ENCODE assay signal across 16 cellular contexts in genomic region chr11:17649696-17650600, GRCh38.
A peak's percentile ranks its signal among the peaks of the same experiment; 100 is the strongest.
DNase-seq lines count a peak whose midpoint lies in the region; ATAC-seq, FAIRE-seq and TF ChIP-seq lines count a peak whose summit lies in the region.
"Had no signal": no experiment of that assay in that cellular context is flagged by ENCODE, and none has a peak within 500 bp of the region (broad histone marks: within the 10 kb centered on the region; RNA-seq: fewer than 3 reads in every experiment).

No MANE protein-coding gene starts in this region.

- no peak for TF ChIP-seq POLR2A in endothelial cell of umbilical vein (IDR thresholded peaks at IDR 0.05; ENCODE audit: low read depth, low read length)
- no peak for TF ChIP-seq POLR2A in gastrocnemius medialis (IDR thresholded peaks at IDR 0.05)

- no peaks in the 10 kb centered on the region for H3K9me3 ChIP-seq in NT2/D1 (ENCODE audit: insufficient read depth, low read length)
- no peaks in the 10 kb centered on the region for H3K9me3 ChIP-seq in endothelial cell of umbilical vein (replicated peaks; ENCODE audit: control insufficient read depth, insufficient read depth, low read length)
- peaks cover 0 to 2% (median 0%) of the 10 kb centered on the region in 3 donors for H3K9me3 ChIP-seq in gastrocnemius medialis

- peak overlapping the region; percentile 4 for H2AFZ ChIP-seq in endothelial cell of umbilical vein (ENCODE audit: low read depth, low read length)

- H3K4me3 ChIP-seq in NT2/D1 (ENCODE audit: insufficient read length, low read depth) (no peak overlapping the region), endothelial cell of umbilical vein (replicated peaks in 1 of 3; ENCODE audit: insufficient read depth in 1 of 3, low read depth in 1 of 3, low read length in 3 of 3) (no peak overlapping the region), gastrocnemius medialis (no peak overlapping the region)
- H3K4me3 ChIP-seq: lung had no signal

- no peaks in the 10 kb centered on the region for H3K36me3 ChIP-seq in NT2/D1 (ENCODE audit: insufficient read depth, insufficient read length, low read length)
- no peaks in the 10 kb centered on the region for H3K36me3 ChIP-seq in endothelial cell of umbilical vein (ENCODE audit: control insufficient read depth in 2 of 2, extremely low read depth in 1 of 2, insufficient read depth in 2 of 2, low read length in 2 of 2)
- H3K36me3 ChIP-seq in gastrocnemius medialis, result no peaks in the 10 kb centered on the region

- H3K9ac ChIP-seq in NT2/D1 (ENCODE audit: insufficient read length, low read depth), result no peak overlapping the region
- H3K9ac ChIP-seq in endothelial cell of umbilical vein (replicated peaks; ENCODE audit: extremely low read depth, insufficient read depth, low read length), result no peak overlapping the region

- no peaks in the 10 kb centered on the region for H4K20me1 ChIP-seq in endothelial cell of umbilical vein (replicated peaks; ENCODE audit: control insufficient read depth, extremely low read depth, insufficient read depth, low read length)

- no peak overlapping the region for H3K4me2 ChIP-seq in endothelial cell of umbilical vein (ENCODE audit: insufficient read depth, low read length)

- no peaks in the 10 kb centered on the region for H3K79me2 ChIP-seq in endothelial cell of umbilical vein (ENCODE audit: control insufficient read depth, insufficient read depth, low read length)

- peaks cover 61% of the 10 kb centered on the region for H3K27me3 ChIP-seq in NT2/D1 (ENCODE audit: insufficient read depth, insufficient read length)
- H3K27me3 ChIP-seq in endothelial cell of umbilical vein (ENCODE audit: control insufficient read depth in 2 of 2, insufficient read depth in 2 of 2, low read length in 2 of 2), result no peaks in the 10 kb centered on the region
- no peaks in the 10 kb centered on the region for H3K27me3 ChIP-seq in gastrocnemius medialis

- BruUV-seq in endothelial cell of umbilical vein (replicated peaks; lab: Mats Ljungman, UMichigan), result no TSS peak

- peak; percentile 38 to 60 for ATAC-seq in gastrocnemius medialis

- H3K27ac ChIP-seq in endothelial cell of umbilical vein (ENCODE audit: insufficient read depth, low read depth, low read length) (no peak overlapping the region), gastrocnemius medialis (no peak overlapping the region)

- CTCF ChIA-PET in endothelial cell of umbilical vein (lab: Charles Lee), result interaction anchor here (0.6 to 1.2 kb wide), 4 partner anchors 9 to 119 kb away, joined by 3 to 5 read pairs (median 4); no protein-coding TSS in a partner anchor

- POLR2A ChIA-PET in endothelial cell of umbilical vein (lab: Charles Lee), result no interaction called here

- dilution Hi-C loops in endothelial cell of umbilical vein (cut with MboI; ENCODE audit: extremely low pct_ligation_motif_present, low sequenced_read_pairs), result no loop called here

- FAIRE-seq in endothelial cell of umbilical vein (lab: Jason Lieb, UNC), result peak; percentile 79
- FAIRE-seq: frontal cortex had no signal

- TF ChIP-seq CTCF in GM13977 (IDR thresholded peaks at IDR 0.05; ENCODE audit: extremely low read depth, insufficient read depth, missing control alignments), result no peak
- TF ChIP-seq CTCF in endothelial cell of umbilical vein (IDR thresholded peaks at IDR 0.05; ENCODE audit: extremely low read depth in 1 of 2, insufficient read depth in 1 of 2, low read depth in 1 of 2, low read length in 2 of 2), result no peak
- no peak for TF ChIP-seq CTCF in gastrocnemius medialis (IDR thresholded peaks at IDR 0.05 in 4 of 5, conservative IDR thresholded peaks at IDR 0.05 in 1 of 5)

- peak; percentile 12 for DNase-seq in GM13977 (ENCODE audit: low spot score)
- DNase-seq in NT2/D1 (ENCODE audit: low read depth, low spot score), result peak; percentile 3
- peak; percentile 10 for DNase-seq in endothelial cell of umbilical vein (ENCODE audit: low read depth, low spot score)
- DNase-seq in gastrocnemius medialis, result no peak
- no peak for DNase-seq in NCI-H69 (lab: John Stamatoyannopoulos, UW)
- no peak for DNase-seq in superior temporal gyrus (ENCODE audit: extremely low spot score)
- DNase-seq in activated CD4-positive, alpha-beta T cell treated with anti-CD3 and anti-CD28 coated beads, Interleukin-2, amount 50 U/mL, for 48 hours, result no peak
- DNase-seq: activated CD4-positive, alpha-beta T cell treated with anti-CD3 and anti-CD28 coated beads, Interleukin-2, amount 50 U/mL, for 1 hour; activated T-cell treated with anti-CD3 and anti-CD28 coated beads, Interleukin-2, amount 50 U/mL, for 1 hour; caudate nucleus; CD4-positive, alpha-beta memory T cell; NCI-H2081 treated with DMSO at 0.1 percent for 48 hours; NCI-H774; Right ventricle myocardium superior had no signal

- no peaks in the 10 kb centered on the region for H3K9me1 ChIP-seq in endothelial cell of umbilical vein (replicated peaks; ENCODE audit: control insufficient read depth, extremely low read depth, insufficient read depth, low read length)

- in situ Hi-C loops in GM13977 (cut with MboI; ENCODE audit: low pct_unique_long_range_greater_than_20kb, low sequenced_read_pairs, unreplicated experiment) (no loop called here), gastrocnemius medialis (cut with MboI; ENCODE audit: low sequenced_read_pairs in 4 of 4) (no loop called here)

- intact Hi-C loops in endothelial cell of umbilical vein (cut with micrococcal nuclease), result no loop called here
- intact Hi-C loops in gastrocnemius medialis (cut with DNase I; ENCODE audit: low total_unique reads), result no loop called here

- H3K4me1 ChIP-seq in NT2/D1 (ENCODE audit: insufficient read depth, insufficient read length), result peaks cover 15% of the 10 kb centered on the region
- peaks cover 15% of the 10 kb centered on the region for H3K4me1 ChIP-seq in endothelial cell of umbilical vein (ENCODE audit: control insufficient read depth, extremely low read depth, insufficient read depth, low read length)
- H3K4me1 ChIP-seq in gastrocnemius medialis, result peaks cover 0 to 7% of the 10 kb centered on the region in 2 donors

TF ChIP-seq in endothelial cell of umbilical vein, 7 proteins besides CTCF, POLR2A, EP300 and RAD21:
- TF ChIP-seq FOS (IDR thresholded peaks at IDR 0.05; ENCODE audit: borderline replicate concordance, insufficient read depth, low read length) (no peak), POLR2AphosphoS5 (IDR thresholded peaks at IDR 0.05; ENCODE audit: insufficient read depth, low read depth, low read length) (peak; percentile 38), GATA2 (IDR thresholded peaks at IDR 0.05; ENCODE audit: insufficient read depth, insufficient read length, low read depth, low read length) (peak; percentile 10)
TF ChIP-seq in endothelial cell of umbilical vein: peak in this region for 2.

Comparison
In these comparisons a context has a peak if more than half of its experiments do, and no peak if none do; other contexts are left out.
1. DNase-seq: peak in GM13977 (single experiment), NT2/D1 (single experiment) and endothelial cell of umbilical vein (single experiment); none in gastrocnemius medialis (0 of 2), NCI-H69 (single experiment), superior temporal gyrus (single experiment) and activated CD4-positive, alpha-beta T cell treated with anti-CD3 and anti-CD28 coated beads, Interleukin-2, amount 50 U/mL, for 48 hours (0 of 2).